In the genomic region with DNA sequence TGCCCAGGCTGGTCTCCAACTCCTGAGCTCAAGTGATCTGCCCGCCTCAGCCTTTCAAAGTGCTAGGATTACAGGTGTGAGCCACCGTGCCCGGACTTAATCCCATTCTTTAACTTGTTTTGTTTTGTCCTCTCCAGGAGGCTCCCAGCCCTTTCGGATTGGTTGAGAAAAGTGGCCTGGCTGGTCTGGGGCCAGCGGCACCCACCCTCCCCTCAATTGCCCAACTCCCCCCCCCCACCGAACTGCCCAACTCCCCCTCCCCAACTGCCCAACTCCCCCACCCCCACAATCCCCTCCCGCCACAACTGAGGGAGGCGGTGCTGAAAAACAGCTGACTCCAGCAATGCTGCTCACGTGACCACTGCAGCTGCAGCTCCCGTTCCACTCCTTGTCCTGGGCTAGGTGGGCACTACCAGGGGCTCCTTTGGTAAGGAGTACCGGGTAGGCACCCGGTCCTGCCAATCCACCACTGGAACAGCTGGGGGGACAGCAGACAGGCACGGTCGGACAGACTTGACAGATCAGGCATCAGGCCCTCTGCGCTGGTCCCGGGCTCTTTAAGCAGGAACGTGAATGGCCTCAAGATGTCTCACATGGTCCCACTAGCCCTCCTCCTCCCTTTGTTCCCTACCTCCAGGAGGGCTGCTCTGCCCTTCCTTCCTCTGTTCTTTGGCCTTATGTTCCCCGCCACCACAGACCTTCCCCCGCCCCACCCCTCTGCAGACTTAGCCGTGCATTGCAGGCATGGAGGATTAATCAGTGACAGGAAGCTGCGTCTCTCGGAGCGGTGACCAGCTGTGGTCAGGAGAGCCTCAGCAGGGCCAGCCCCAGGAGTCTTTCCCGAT, we compare ENCODE assay signal across 7 cellular contexts. TPM values are rescaled to one million over a fixed set of nuclear protein-coding genes. Genes with fewer than 3 reads are reported as not detected.
DNase-seq lines count a peak whose midpoint lies in the region; TF ChIP-seq lines count a peak whose summit lies in the region.

A gene (plus strand): TSS at position 720 of the 845 bp plus-strand sequence. CDS start 158 bp downstream, outside the sequence.

- H3K9me3 ChIP-seq in SJSA1 (replicated peaks) (no peaks in the 10 kb centered on the region), mammary epithelial cell (replicated peaks; ENCODE audit: insufficient read depth, low read length) (no peaks in the 10 kb centered on the region), iPS-15b (ENCODE audit: control insufficient read depth, insufficient read depth, low read length) (no peaks in the 10 kb centered on the region), MG63 (no peaks in the 10 kb centered on the region)

- H3K27ac Mint-ChIP-seq in IgD-negative memory B cell = peak within 1 kb of the TSS in 1 of 3 donors; percentile 76

- H3K4me1 Mint-ChIP-seq in IgD-negative memory B cell = peaks cover 17 to 25% (median 21%) of the 10 kb centered on the region in 3 donors

- H3K4me3 Mint-ChIP-seq in IgD-negative memory B cell = peak within 1 kb of the TSS; percentile 17 to 93 (median 86)

- H3K27ac ChIP-seq in SJSA1 (no peak within 1 kb of the TSS), mammary epithelial cell (ENCODE audit: insufficient read depth, low read depth, low read length) (no peak within 1 kb of the TSS)

- H3K27me3 Mint-ChIP-seq in IgD-negative memory B cell = peaks cover 10% of the 10 kb centered on the region

- CTCF ChIA-PET in mammary epithelial cell (lab: Charles Lee; ENCODE audit: low non-redundant PET) = interaction anchor here (0.5 to 0.9 kb wide), 4 partner anchors 12 to 459 kb away, joined by 3 to 13 read pairs (median 6); no protein-coding TSS in a partner anchor

- in situ Hi-C loops in GM13976 (cut with MboI; ENCODE audit: low sequenced_read_pairs, unreplicated experiment) = no loop called here
- in situ Hi-C loops in mammary epithelial cell (cut with MboI; ENCODE audit: low sequenced_read_pairs in 2 of 2) = no loop called here

- dilution Hi-C loops in mammary epithelial cell (cut with HindIII; ENCODE audit: low sequenced_read_pairs) = no loop called here

- no peak for TF ChIP-seq CTCF in GM13976 (IDR thresholded peaks at IDR 0.05; ENCODE audit: borderline replicate concordance, control extremely low read depth, extremely low read depth, insufficient read depth, missing control alignments)
- TF ChIP-seq CTCF in mammary epithelial cell (conservative IDR thresholded peaks at IDR 0.05 in 1 of 2, IDR thresholded peaks at IDR 0.05 in 1 of 2; ENCODE audit: extremely low read depth in 1 of 2, insufficient read depth in 1 of 2, low read depth in 1 of 2, low read length in 2 of 2) = no peak

- no peaks in the 10 kb centered on the region for H3K9me3 Mint-ChIP-seq in IgD-negative memory B cell

- no TSS peak for BruUV-seq in mammary epithelial cell (replicated peaks; lab: Mats Ljungman, UMichigan)

- no peak within 1 kb of the TSS for H3K9ac ChIP-seq in mammary epithelial cell (ENCODE audit: insufficient read depth, low read length)
- H3K9ac ChIP-seq in iPS-15b (ENCODE audit: low read depth, low read length) = no peak within 1 kb of the TSS

- DNase-seq in GM13976 (ENCODE audit: low spot score) (peak; percentile 75), SJSA1 (ENCODE audit: low read depth in 1 of 2, low spot score in 2 of 2) (peak; percentile 32 to 73), mammary epithelial cell (peak; percentile 64), renal cortical epithelial cell (ENCODE audit: low read depth) (peak; percentile 94), MG63 (no peak)

- intact Hi-C loops in mammary epithelial cell (cut with micrococcal nuclease) = no loop called here

- peak within 1 kb of the TSS; percentile 98 for H2AFZ ChIP-seq in mammary epithelial cell (ENCODE audit: low read depth, low read length)

- H4K20me1 ChIP-seq in mammary epithelial cell (ENCODE audit: insufficient read depth, low read length) = no peaks in the 10 kb centered on the region

- no peaks in the 10 kb centered on the region for H3K27me3 ChIP-seq in SJSA1 (replicated peaks)
- H3K27me3 ChIP-seq in mammary epithelial cell (ENCODE audit: insufficient read depth, low read length) = no peaks in the 10 kb centered on the region
- H3K27me3 ChIP-seq in iPS-15b (ENCODE audit: control insufficient read depth, insufficient read depth, low read length) = no peaks in the 10 kb centered on the region
- H3K27me3 ChIP-seq in MG63 = no peaks in the 10 kb centered on the region

- 9% methylated on average over 12 of the region's 24 CpGs for WGBS in mammary epithelial cell (ENCODE audit: low coverage, missing lambda C conversion rate)

- peaks cover 37% of the 10 kb centered on the region for H3K4me1 ChIP-seq in SJSA1 (replicated peaks)
- peaks cover 16% of the 10 kb centered on the region for H3K4me1 ChIP-seq in mammary epithelial cell (ENCODE audit: insufficient read depth, low read length)
- no peaks in the 10 kb centered on the region for H3K4me1 ChIP-seq in iPS-15b (ENCODE audit: control insufficient read depth, insufficient read depth, low read length)

- H3K4me3 ChIP-seq in SJSA1 (peak within 1 kb of the TSS; percentile 29), mammary epithelial cell (replicated peaks in 1 of 3; ENCODE audit: insufficient read depth in 1 of 3, low read depth in 2 of 3, low read length in 3 of 3) (peak within 1 kb of the TSS; percentile 27 to 48 (median 45)), iPS-15b (ENCODE audit: low read depth, low read length) (peak within 1 kb of the TSS; percentile 64), MG63 (no peak within 1 kb of the TSS)

- H3K36me3 ChIP-seq in SJSA1 (no peaks in the 10 kb centered on the region), mammary epithelial cell (ENCODE audit: insufficient read depth, low read length) (no peaks in the 10 kb centered on the region), iPS-15b (ENCODE audit: control insufficient read depth, insufficient read depth, low read length) (peaks cover 7% of the 10 kb centered on the region), MG63 (no peaks in the 10 kb centered on the region)

- no peaks in the 10 kb centered on the region for H3K36me3 Mint-ChIP-seq in IgD-negative memory B cell

- no peaks in the 10 kb centered on the region for H3K79me2 ChIP-seq in mammary epithelial cell (ENCODE audit: insufficient read depth, low read length)

- H3K4me2 ChIP-seq in mammary epithelial cell (ENCODE audit: insufficient read depth, low read depth, low read length) = peak within 1 kb of the TSS; percentile 76

RNA-seq across cellular contexts. Expression of the gene that starts here (rescaled TPM):
- polyA plus RNA-seq in IgD-negative memory B cell (0.48 TPM), mammary epithelial cell (5.8 TPM)
- total RNA-seq in SJSA1 (2014; rRNA removed; shearing (Covaris generic)) = 4.5 and 5.8 TPM in 2 replicates
- total RNA-seq in mammary epithelial cell (1 to 10 TPM; 3.6 to 9.3 TPM), renal cortical epithelial cell (9.2 and 26.0 TPM in 2 replicates)
- not detected for polyA minus RNA-seq in mammary epithelial cell
- 1.2 TPM in 1 of 2 replicates, not detected in the other for total RNA-seq in MG63 (2014; rRNA removed; shearing (Covaris generic); ENCODE audit: low replicate concordance)
